Comparison of ENCODE assay signal across 1 cellular context in the genomic region with DNA sequence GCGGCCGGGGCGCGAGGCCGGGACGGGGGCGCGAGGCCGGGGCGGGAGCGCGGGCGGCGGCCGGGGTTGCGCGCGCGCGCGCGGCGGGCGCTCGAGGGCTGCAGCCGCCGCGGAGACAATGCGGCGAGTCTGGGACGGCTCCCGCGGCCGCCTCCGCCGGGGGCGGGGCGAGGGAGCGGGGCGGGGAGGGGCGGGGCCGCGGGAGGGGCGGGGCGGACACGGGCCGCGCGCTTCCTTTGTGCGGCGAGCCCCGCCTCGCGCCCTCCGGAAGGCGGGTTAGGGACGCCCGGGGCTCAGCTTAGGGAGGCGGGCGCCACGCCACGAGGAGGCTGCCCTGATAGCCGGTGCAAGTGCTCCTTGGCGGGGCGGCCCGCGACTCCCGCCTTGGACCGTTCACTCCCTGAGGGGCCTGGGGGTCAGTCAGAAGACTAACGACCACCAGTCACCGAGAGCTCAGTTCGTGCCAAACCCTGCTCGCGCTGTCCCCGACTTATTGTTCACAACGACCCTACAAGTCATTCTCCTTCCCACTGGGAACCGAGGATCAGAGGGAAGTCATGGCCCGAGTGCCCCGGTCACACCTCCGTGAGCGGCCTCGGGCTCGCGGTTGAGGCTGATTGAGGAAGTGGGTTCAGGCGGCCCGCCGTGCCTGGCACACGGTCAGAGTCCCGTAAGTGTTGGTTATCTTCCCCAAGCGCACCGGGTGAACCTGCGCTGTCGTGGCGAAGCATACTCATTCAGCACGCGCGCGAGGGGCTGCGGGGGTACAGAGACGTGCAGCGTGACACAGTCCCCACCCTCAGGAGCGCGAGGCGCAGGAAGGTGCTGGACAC.
A peak's percentile ranks its signal among the peaks of the same experiment; 100 is the strongest.
TF ChIP-seq lines count a peak whose summit lies in the region.

No MANE protein-coding gene starts in this region.

TF ChIP-seq in HepG2, 621 proteins besides CTCF, POLR2A, EP300 and RAD21 (continued from another document and continues in another):
- TF ChIP-seq, protein P1, sequence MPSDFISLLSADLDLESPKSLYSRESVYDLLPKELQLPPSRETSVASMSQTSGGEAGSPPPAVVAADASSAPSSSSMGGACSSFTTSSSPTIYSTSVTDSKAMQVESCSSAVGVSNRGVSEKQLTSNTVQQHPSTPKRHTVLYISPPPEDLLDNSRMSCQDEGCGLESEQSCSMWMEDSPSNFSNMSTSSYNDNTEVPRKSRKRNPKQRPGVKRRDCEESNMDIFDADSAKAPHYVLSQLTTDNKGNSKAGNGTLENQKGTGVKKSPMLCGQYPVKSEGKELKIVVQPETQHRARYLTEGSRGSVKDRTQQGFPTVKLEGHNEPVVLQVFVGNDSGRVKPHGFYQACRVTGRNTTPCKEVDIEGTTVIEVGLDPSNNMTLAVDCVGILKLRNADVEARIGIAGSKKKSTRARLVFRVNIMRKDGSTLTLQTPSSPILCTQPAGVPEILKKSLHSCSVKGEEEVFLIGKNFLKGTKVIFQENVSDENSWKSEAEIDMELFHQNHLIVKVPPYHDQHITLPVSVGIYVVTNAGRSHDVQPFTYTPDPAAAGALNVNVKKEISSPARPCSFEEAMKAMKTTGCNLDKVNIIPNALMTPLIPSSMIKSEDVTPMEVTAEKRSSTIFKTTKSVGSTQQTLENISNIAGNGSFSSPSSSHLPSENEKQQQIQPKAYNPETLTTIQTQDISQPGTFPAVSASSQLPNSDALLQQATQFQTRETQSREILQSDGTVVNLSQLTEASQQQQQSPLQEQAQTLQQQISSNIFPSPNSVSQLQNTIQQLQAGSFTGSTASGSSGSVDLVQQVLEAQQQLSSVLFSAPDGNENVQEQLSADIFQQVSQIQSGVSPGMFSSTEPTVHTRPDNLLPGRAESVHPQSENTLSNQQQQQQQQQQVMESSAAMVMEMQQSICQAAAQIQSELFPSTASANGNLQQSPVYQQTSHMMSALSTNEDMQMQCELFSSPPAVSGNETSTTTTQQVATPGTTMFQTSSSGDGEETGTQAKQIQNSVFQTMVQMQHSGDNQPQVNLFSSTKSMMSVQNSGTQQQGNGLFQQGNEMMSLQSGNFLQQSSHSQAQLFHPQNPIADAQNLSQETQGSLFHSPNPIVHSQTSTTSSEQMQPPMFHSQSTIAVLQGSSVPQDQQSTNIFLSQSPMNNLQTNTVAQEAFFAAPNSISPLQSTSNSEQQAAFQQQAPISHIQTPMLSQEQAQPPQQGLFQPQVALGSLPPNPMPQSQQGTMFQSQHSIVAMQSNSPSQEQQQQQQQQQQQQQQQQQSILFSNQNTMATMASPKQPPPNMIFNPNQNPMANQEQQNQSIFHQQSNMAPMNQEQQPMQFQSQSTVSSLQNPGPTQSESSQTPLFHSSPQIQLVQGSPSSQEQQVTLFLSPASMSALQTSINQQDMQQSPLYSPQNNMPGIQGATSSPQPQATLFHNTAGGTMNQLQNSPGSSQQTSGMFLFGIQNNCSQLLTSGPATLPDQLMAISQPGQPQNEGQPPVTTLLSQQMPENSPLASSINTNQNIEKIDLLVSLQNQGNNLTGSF (CRISPR knock-in tag; IDR thresholded peaks at IDR 0.05) = peak; percentile 61; the same call in 1 of the 2 replicates
- TF ChIP-seq ZNF775 (CRISPR knock-in tag; IDR thresholded peaks at IDR 0.05; ENCODE audit: borderline replicate concordance) (no peak), ZNF713 (CRISPR knock-in tag; IDR thresholded peaks at IDR 0.05) (no peak), POLR2AphosphoS5 (IDR thresholded peaks at IDR 0.05; ENCODE audit: low read depth, low read length) (peak; percentile 76), GATA4 (IDR thresholded peaks at IDR 0.05; ENCODE audit: borderline replicate concordance, low read depth) (peak; percentile 29; the same call in 1 of the 2 replicates), HOXD1 (CRISPR knock-in tag; IDR thresholded peaks at IDR 0.05) (0 out of 2 replicates have a peak, but pooled peaks have one; percentile 5), ATF7-NPFF (CRISPR knock-in tag; IDR thresholded peaks at IDR 0.05; ENCODE audit: low read depth) (peak; percentile 44; the same call in 1 of the 2 replicates), ZZZ3 (CRISPR knock-in tag; IDR thresholded peaks at IDR 0.05; ENCODE audit: borderline replicate concordance) (no peak), ZFP1 (CRISPR knock-in tag; IDR thresholded peaks at IDR 0.05) (no peak), ZFP36 (IDR thresholded peaks at IDR 0.05; ENCODE audit: borderline replicate concordance, low read depth, low read length, partially characterized antibody) (no peak), ZNF883 (CRISPR knock-in tag; IDR thresholded peaks at IDR 0.05; ENCODE audit: not compliant biosample characterization) (peak; percentile 89), RCOR2 (CRISPR knock-in tag; IDR thresholded peaks at IDR 0.05) (no peak), ZNF746 (CRISPR knock-in tag; IDR thresholded peaks at IDR 0.05) (peak; percentile 66), ZNF549 (CRISPR knock-in tag; IDR thresholded peaks at IDR 0.05) (no peak), ZNF530 (CRISPR knock-in tag; IDR thresholded peaks at IDR 0.05; ENCODE audit: low read depth) (no peak; the same call in 1 of the 2 replicates), ZNF124 (CRISPR knock-in tag; IDR thresholded peaks at IDR 0.05) (0 out of 2 replicates have a peak, but pooled peaks have one; percentile 54), NFATC3 (CRISPR knock-in tag; IDR thresholded peaks at IDR 0.05) (peak; percentile 50; the same call in 1 of the 2 replicates), STAT5B (CRISPR knock-in tag; IDR thresholded peaks at IDR 0.05) (no peak), NR3C1 (CRISPR knock-in tag; IDR thresholded peaks at IDR 0.05) (no peak)
- TF ChIP-seq, protein P2, sequence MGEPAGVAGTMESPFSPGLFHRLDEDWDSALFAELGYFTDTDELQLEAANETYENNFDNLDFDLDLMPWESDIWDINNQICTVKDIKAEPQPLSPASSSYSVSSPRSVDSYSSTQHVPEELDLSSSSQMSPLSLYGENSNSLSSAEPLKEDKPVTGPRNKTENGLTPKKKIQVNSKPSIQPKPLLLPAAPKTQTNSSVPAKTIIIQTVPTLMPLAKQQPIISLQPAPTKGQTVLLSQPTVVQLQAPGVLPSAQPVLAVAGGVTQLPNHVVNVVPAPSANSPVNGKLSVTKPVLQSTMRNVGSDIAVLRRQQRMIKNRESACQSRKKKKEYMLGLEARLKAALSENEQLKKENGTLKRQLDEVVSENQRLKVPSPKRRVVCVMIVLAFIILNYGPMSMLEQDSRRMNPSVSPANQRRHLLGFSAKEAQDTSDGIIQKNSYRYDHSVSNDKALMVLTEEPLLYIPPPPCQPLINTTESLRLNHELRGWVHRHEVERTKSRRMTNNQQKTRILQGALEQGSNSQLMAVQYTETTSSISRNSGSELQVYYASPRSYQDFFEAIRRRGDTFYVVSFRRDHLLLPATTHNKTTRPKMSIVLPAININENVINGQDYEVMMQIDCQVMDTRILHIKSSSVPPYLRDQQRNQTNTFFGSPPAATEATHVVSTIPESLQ (CRISPR knock-in tag; conservative IDR thresholded peaks at IDR 0.05) = 0 out of 2 replicates have a peak, but pooled peaks have one; percentile 51
- TF ChIP-seq, protein P3, sequence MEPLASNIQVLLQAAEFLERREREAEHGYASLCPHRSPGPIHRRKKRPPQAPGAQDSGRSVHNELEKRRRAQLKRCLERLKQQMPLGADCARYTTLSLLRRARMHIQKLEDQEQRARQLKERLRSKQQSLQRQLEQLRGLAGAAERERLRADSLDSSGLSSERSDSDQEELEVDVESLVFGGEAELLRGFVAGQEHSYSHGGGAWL (CRISPR knock-in tag; IDR thresholded peaks at IDR 0.05) = peak; percentile 77; the same call in 1 of the 2 replicates
- TF ChIP-seq, protein P4, sequence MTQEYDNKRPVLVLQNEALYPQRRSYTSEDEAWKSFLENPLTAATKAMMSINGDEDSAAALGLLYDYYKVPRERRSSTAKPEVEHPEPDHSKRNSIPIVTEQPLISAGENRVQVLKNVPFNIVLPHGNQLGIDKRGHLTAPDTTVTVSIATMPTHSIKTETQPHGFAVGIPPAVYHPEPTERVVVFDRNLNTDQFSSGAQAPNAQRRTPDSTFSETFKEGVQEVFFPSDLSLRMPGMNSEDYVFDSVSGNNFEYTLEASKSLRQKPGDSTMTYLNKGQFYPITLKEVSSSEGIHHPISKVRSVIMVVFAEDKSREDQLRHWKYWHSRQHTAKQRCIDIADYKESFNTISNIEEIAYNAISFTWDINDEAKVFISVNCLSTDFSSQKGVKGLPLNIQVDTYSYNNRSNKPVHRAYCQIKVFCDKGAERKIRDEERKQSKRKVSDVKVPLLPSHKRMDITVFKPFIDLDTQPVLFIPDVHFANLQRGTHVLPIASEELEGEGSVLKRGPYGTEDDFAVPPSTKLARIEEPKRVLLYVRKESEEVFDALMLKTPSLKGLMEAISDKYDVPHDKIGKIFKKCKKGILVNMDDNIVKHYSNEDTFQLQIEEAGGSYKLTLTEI (CRISPR knock-in tag; conservative IDR thresholded peaks at IDR 0.05) = no peak
- TF ChIP-seq, protein P5, sequence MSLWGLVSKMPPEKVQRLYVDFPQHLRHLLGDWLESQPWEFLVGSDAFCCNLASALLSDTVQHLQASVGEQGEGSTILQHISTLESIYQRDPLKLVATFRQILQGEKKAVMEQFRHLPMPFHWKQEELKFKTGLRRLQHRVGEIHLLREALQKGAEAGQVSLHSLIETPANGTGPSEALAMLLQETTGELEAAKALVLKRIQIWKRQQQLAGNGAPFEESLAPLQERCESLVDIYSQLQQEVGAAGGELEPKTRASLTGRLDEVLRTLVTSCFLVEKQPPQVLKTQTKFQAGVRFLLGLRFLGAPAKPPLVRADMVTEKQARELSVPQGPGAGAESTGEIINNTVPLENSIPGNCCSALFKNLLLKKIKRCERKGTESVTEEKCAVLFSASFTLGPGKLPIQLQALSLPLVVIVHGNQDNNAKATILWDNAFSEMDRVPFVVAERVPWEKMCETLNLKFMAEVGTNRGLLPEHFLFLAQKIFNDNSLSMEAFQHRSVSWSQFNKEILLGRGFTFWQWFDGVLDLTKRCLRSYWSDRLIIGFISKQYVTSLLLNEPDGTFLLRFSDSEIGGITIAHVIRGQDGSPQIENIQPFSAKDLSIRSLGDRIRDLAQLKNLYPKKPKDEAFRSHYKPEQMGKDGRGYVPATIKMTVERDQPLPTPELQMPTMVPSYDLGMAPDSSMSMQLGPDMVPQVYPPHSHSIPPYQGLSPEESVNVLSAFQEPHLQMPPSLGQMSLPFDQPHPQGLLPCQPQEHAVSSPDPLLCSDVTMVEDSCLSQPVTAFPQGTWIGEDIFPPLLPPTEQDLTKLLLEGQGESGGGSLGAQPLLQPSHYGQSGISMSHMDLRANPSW (CRISPR knock-in tag; IDR thresholded peaks at IDR 0.05; ENCODE audit: borderline replicate concordance) = no peak
- TF ChIP-seq, protein P6, sequence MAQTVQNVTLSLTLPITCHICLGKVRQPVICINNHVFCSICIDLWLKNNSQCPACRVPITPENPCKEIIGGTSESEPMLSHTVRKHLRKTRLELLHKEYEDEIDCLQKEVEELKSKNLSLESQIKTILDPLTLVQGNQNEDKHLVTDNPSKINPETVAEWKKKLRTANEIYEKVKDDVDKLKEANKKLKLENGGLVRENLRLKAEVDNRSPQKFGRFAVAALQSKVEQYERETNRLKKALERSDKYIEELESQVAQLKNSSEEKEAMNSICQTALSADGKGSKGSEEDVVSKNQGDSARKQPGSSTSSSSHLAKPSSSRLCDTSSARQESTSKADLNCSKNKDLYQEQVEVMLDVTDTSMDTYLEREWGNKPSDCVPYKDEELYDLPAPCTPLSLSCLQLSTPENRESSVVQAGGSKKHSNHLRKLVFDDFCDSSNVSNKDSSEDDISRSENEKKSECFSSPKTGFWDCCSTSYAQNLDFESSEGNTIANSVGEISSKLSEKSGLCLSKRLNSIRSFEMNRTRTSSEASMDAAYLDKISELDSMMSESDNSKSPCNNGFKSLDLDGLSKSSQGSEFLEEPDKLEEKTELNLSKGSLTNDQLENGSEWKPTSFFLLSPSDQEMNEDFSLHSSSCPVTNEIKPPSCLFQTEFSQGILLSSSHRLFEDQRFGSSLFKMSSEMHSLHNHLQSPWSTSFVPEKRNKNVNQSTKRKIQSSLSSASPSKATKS (CRISPR knock-in tag; IDR thresholded peaks at IDR 0.05) = no peak
- TF ChIP-seq, protein P7, sequence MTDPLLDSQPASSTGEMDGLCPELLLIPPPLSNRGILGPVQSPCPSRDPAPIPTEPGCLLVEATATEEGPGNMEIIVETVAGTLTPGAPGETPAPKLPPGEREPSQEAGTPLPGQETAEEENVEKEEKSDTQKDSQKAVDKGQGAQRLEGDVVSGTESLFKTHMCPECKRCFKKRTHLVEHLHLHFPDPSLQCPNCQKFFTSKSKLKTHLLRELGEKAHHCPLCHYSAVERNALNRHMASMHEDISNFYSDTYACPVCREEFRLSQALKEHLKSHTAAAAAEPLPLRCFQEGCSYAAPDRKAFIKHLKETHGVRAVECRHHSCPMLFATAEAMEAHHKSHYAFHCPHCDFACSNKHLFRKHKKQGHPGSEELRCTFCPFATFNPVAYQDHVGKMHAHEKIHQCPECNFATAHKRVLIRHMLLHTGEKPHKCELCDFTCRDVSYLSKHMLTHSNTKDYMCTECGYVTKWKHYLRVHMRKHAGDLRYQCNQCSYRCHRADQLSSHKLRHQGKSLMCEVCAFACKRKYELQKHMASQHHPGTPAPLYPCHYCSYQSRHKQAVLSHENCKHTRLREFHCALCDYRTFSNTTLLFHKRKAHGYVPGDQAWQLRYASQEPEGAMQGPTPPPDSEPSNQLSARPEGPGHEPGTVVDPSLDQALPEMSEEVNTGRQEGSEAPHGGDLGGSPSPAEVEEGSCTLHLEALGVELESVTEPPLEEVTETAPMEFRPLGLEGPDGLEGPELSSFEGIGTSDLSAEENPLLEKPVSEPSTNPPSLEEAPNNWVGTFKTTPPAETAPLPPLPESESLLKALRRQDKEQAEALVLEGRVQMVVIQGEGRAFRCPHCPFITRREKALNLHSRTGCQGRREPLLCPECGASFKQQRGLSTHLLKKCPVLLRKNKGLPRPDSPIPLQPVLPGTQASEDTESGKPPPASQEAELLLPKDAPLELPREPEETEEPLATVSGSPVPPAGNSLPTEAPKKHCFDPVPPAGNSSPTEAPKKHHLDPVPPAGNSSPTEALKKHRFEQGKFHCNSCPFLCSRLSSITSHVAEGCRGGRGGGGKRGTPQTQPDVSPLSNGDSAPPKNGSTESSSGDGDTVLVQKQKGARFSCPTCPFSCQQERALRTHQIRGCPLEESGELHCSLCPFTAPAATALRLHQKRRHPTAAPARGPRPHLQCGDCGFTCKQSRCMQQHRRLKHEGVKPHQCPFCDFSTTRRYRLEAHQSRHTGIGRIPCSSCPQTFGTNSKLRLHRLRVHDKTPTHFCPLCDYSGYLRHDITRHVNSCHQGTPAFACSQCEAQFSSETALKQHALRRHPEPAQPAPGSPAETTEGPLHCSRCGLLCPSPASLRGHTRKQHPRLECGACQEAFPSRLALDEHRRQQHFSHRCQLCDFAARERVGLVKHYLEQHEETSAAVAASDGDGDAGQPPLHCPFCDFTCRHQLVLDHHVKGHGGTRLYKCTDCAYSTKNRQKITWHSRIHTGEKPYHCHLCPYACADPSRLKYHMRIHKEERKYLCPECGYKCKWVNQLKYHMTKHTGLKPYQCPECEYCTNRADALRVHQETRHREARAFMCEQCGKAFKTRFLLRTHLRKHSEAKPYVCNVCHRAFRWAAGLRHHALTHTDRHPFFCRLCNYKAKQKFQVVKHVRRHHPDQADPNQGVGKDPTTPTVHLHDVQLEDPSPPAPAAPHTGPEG (CRISPR knock-in tag; IDR thresholded peaks at IDR 0.05) = peak; percentile 70; the same call in 1 of the 2 replicates
- TF ChIP-seq, protein P8, sequence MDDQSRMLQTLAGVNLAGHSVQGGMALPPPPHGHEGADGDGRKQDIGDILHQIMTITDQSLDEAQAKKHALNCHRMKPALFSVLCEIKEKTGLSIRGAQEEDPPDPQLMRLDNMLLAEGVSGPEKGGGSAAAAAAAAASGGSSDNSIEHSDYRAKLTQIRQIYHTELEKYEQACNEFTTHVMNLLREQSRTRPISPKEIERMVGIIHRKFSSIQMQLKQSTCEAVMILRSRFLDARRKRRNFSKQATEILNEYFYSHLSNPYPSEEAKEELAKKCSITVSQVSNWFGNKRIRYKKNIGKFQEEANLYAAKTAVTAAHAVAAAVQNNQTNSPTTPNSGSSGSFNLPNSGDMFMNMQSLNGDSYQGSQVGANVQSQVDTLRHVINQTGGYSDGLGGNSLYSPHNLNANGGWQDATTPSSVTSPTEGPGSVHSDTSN (CRISPR knock-in tag; IDR thresholded peaks at IDR 0.05; ENCODE audit: borderline replicate concordance) = 0 out of 2 replicates have a peak, but pooled peaks have one; percentile 17
